ENCODE assay signal across 10 cellular contexts in the genomic region with DNA sequence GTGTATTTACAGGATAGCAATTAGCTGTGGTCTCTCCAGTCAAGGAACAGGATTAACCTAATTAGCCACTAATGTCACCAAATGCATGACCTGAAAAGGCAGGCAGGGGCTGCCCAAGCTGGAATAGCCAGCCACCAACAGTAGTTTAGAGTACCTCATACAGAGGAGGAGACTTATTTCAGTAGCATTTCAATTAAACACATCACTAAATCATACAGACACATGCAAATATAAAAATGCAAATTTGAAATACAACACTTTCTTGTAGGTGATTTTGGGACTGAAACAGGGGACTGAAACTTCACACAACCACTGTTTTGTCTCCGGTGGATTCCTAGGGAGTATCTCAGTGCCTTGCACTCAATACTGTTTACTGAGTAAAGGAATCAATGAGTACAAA. TPM values are rescaled to one million over a fixed set of nuclear protein-coding genes. Genes with fewer than 3 reads are reported as not detected.
DNase-seq lines count a peak whose midpoint lies in the region; ATAC-seq and TF ChIP-seq lines count a peak whose summit lies in the region.
"Had no signal": no experiment of that assay in that cellular context is flagged by ENCODE, and none has a peak within 500 bp of the region (broad histone marks: within the 10 kb centered on the region; RNA-seq: fewer than 3 reads in every experiment).

No MANE protein-coding gene starts in this region.

- no peaks in the 10 kb centered on the region for H3K9me3 ChIP-seq in SJCRH30 (replicated peaks)
- no peaks in the 10 kb centered on the region for H3K9me3 ChIP-seq in psoas muscle

- TF ChIP-seq CTCF in psoas muscle (IDR thresholded peaks at IDR 0.05): no peak

- H3K27me3 ChIP-seq in SJCRH30: no peaks in the 10 kb centered on the region
- no peaks in the 10 kb centered on the region for H3K27me3 ChIP-seq in psoas muscle (ENCODE audit: insufficient read depth in 3 of 3, low read length in 2 of 3)

- intact Hi-C loops in psoas muscle (cut with DNase I): no loop called here

- H3K36me3 ChIP-seq in SJCRH30 (no peaks in the 10 kb centered on the region), psoas muscle (ENCODE audit: insufficient read depth in 1 of 2, low read depth in 1 of 2) (no peaks in the 10 kb centered on the region)

- peak overlapping the region; percentile 3; the same call in 1 of the 2 replicates for H3K27ac ChIP-seq in SJCRH30
- no peak overlapping the region for H3K27ac ChIP-seq in psoas muscle

- peak in 1 of 2 experiments; percentile 23 for DNase-seq in SJCRH30
- no peak for DNase-seq in superior temporal gyrus (ENCODE audit: extremely low spot score)
- DNase-seq in NCI-H510A (lab: John Stamatoyannopoulos, UW): no peak
- DNase-seq in kidney tubule cell (ENCODE audit: low spot score): no peak
- DNase-seq in psoas muscle: no peak
- DNase-seq: activated CD4-positive, alpha-beta memory T cell treated with anti-CD3 and anti-CD28 coated beads, Interleukin-2, amount 10 ng/mL, durations not matched to agents 7 days and 5 days had no signal

- H3K4me1 ChIP-seq in SJCRH30 (peaks cover 11% of the 10 kb centered on the region; the same call in 1 of the 2 replicates), psoas muscle (no peaks in the 10 kb centered on the region)

- 81 to 86% (median 83%) methylated on average over 1 of the region's 1 CpG for WGBS in psoas muscle, 3 donors

- ATAC-seq in GM18498 (IDR thresholded peaks at IDR 0.05; ENCODE audit: unreplicated experiment) (peak; percentile 78), GM19452 (IDR thresholded peaks at IDR 0.05; ENCODE audit: unreplicated experiment) (peak; percentile 75), HG03039 (IDR thresholded peaks at IDR 0.05; ENCODE audit: unreplicated experiment) (peak; percentile 83), psoas muscle (no peak)

- H3K4me3 ChIP-seq in SJCRH30 (no peak overlapping the region), psoas muscle (no peak overlapping the region)

RNA-seq across cellular contexts. Expression of a gene that starts 0.6 kb away (rescaled TPM):
- total RNA-seq in SJCRH30 (2014; rRNA removed; shearing (Covaris generic)): not detected in 2 replicates
- under 1 TPM in 1 of 4 donors, not detected in 3; 0.21 TPM for total RNA-seq in psoas muscle
- polyA plus RNA-seq in psoas muscle: under 1 TPM in 1 of 3 donors, not detected in 2; 0.08 TPM
- total RNA-seq: osteocyte had no signal

Comparison
In these comparisons a context has a peak if more than half of its experiments do, and no peak if none do; other contexts are left out.
1. ATAC-seq: peak in GM18498 (single experiment), GM19452 (single experiment) and HG03039 (single experiment); none in psoas muscle (0 of 4).